8 cellular contexts compared by ENCODE assay signal in the genomic region with DNA sequence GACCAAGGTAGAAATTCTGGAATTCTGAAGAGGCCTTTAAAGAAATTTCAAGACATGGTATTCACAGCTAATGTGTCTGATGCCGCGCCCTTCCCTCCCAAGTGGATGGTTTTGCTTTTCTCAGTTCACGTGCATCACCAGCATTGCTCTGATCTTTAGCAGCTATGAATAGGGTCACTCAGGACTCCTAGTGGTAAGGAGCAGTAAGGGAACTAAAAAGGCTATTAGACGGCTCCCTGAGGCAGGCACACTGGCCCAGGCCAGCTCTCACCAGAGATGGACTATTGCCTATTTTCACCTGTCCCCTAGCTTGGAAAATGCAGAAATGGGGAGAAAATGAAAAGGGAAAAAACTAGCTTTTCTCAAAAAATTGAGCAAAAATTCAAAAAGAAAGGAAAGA.
DNase-seq lines count a peak whose midpoint lies in the region; ATAC-seq and TF ChIP-seq lines count a peak whose summit lies in the region.

No MANE protein-coding gene starts in this region.

- H3K4me1 ChIP-seq in heart right ventricle (peaks cover 0 to 20% (median 12%) of the 10 kb centered on the region in 9 donors), right atrium auricular region (peaks cover 0 to 18% of the 10 kb centered on the region in 2 donors), Panc1 (ENCODE audit: control insufficient read depth, insufficient read depth, low read length) (no peaks in the 10 kb centered on the region)

- no TSS peak for BruUV-seq in Panc1 (replicated peaks; lab: Mats Ljungman, UMichigan)

- H3K27ac ChIP-seq in heart right ventricle (no peak overlapping the region), right atrium auricular region (no peak overlapping the region), Panc1 (ENCODE audit: low read length) (no peak overlapping the region)

- in situ Hi-C loops in Panc1 (cut with HindIII; ENCODE audit: low pct_unique_long_range_greater_than_20kb, low sequenced_read_pairs): no loop called here

- TF ChIP-seq CTCF in heart right ventricle (IDR thresholded peaks at IDR 0.05) (peak in 5 of 9 donors; percentile 13 to 36 (median 16)), right atrium auricular region (IDR thresholded peaks at IDR 0.05) (peak in 1 of 2 donors; percentile 36), Panc1 (IDR thresholded peaks at IDR 0.05) (peak; percentile 27), kidney epithelial cell (IDR thresholded peaks at IDR 0.05; ENCODE audit: insufficient read depth, low read length, poor library complexity, severe bottlenecking) (peak; percentile 57)

- POLR2A ChIA-PET in Panc1 (lab: Charles Lee): no interaction called here

- no peak overlapping the region for H3K27ac Mint-ChIP-seq in activated naive CD4-positive, alpha-beta T cell treated with anti-CD3 and anti-CD28 coated beads, Interleukin-2, amount 50 U/mL, for 72 hours

- 71 to 77% methylated on average over 4 of the region's 4 CpGs for WGBS in heart right ventricle, 2 donors

- DNase-seq in heart right ventricle (no peak), right atrium auricular region (ENCODE audit: low spot score) (no peak), Panc1 (ENCODE audit: low read depth, low spot score) (no peak), kidney epithelial cell (ENCODE audit: low read depth) (no peak), NCI-H2196 treated with DMSO at 0.1 percent for 48 hours (lab: John Stamatoyannopoulos, UW; ENCODE audit: unreplicated experiment) (no peak), amniotic stem cell (lab: John Stamatoyannopoulos, UW) (no peak)
- DNase-seq in activated naive CD4-positive, alpha-beta T cell treated with anti-CD3 and anti-CD28 coated beads, Interleukin-2, amount 50 U/mL, for 72 hours (ENCODE audit: low spot score in 2 of 2): no peak

- intact Hi-C loops in heart right ventricle (cut with DNase I) (no loop called here), Panc1 (cut with micrococcal nuclease; ENCODE audit: unreplicated experiment) (no loop called here)

- no peak overlapping the region for H3K4me3 ChIP-seq in heart right ventricle
- H3K4me3 ChIP-seq in right atrium auricular region: no peak overlapping the region
- H3K4me3 ChIP-seq in Panc1 (ENCODE audit: low read depth in 2 of 2, low read length in 2 of 2): no peak overlapping the region
- H3K4me3 ChIP-seq in kidney epithelial cell (ENCODE audit: low read depth, low read length): no peak overlapping the region

- peaks cover 0 to 4% (median 0%) of the 10 kb centered on the region in 7 donors for H3K27me3 ChIP-seq in heart right ventricle
- no peaks in the 10 kb centered on the region for H3K27me3 ChIP-seq in right atrium auricular region
- H3K27me3 ChIP-seq in Panc1 (ENCODE audit: control insufficient read depth, insufficient read depth, low read length): no peaks in the 10 kb centered on the region
- no peaks in the 10 kb centered on the region for H3K27me3 ChIP-seq in kidney epithelial cell (ENCODE audit: control insufficient read depth, insufficient read depth, low read length)

- CTCF ChIA-PET in Panc1 (lab: Charles Lee): no interaction called here

- no peaks in the 10 kb centered on the region for H3K36me3 ChIP-seq in heart right ventricle
- H3K36me3 ChIP-seq in right atrium auricular region: no peaks in the 10 kb centered on the region
- no peaks in the 10 kb centered on the region for H3K36me3 ChIP-seq in Panc1 (ENCODE audit: control insufficient read depth, insufficient read depth, low read length)
- no peaks in the 10 kb centered on the region for H3K36me3 ChIP-seq in kidney epithelial cell (ENCODE audit: control insufficient read depth, insufficient read depth, low read length)

- ATAC-seq in heart right ventricle (no peak), HG02759 (IDR thresholded peaks at IDR 0.05; ENCODE audit: unreplicated experiment) (peak; percentile 81), Panc1 (no peak)
- ATAC-seq in activated naive CD4-positive, alpha-beta T cell treated with anti-CD3 and anti-CD28 coated beads, Interleukin-2, amount 50 U/mL, for 72 hours: no peak

- no peaks in the 10 kb centered on the region for H3K36me3 Mint-ChIP-seq in activated naive CD4-positive, alpha-beta T cell treated with anti-CD3 and anti-CD28 coated beads, Interleukin-2, amount 50 U/mL, for 72 hours

- H3K9me3 Mint-ChIP-seq in activated naive CD4-positive, alpha-beta T cell treated with anti-CD3 and anti-CD28 coated beads, Interleukin-2, amount 50 U/mL, for 72 hours: no peaks in the 10 kb centered on the region

- H3K9me3 ChIP-seq in heart right ventricle: no peaks in the 10 kb centered on the region
- no peaks in the 10 kb centered on the region for H3K9me3 ChIP-seq in right atrium auricular region
- no peaks in the 10 kb centered on the region for H3K9me3 ChIP-seq in Panc1 (ENCODE audit: control insufficient read depth, insufficient read depth, low read depth, low read length)
